16 cellular contexts compared by ENCODE assay signal in the genomic region with DNA sequence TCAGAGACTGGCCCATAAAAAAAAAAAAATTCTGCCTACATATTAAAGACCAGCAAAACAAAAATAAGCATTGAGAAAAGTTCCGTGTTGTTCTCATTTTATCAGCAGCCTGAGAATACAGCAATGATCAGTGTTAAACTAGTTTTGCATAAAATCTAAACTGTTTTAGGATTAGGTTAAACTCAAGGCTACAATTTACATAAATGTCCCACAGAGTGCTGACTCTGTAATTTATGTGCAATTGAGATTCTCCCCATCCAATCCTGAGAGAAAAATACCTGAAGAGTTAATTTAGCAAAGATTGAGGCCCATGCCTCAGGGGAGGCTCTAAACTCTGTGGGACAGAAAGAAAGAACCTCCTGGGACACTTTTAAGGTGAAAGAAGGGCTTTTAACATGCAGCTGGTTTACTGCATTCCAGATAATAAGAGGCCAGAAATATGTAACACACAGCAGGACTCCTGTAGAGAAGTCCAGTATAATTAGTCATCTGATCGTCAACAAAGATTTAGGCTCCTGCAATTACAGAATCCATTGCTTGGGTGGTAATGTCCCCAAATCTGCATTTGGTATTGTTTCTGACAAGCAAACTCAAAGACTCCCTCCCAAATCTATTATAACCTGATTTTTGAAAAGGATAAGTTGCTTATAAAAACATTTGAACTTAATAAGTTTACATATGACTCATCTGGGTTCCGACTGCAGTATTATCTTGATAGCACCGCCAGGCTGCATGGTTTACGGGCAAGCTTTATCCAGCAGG.
A peak's percentile ranks its signal among the peaks of the same experiment; 100 is the strongest.
DNase-seq lines count a peak whose midpoint lies in the region; ATAC-seq, FAIRE-seq and TF ChIP-seq lines count a peak whose summit lies in the region.
"Had no signal": no experiment of that assay in that cellular context is flagged by ENCODE, and none has a peak within 500 bp of the region (broad histone marks: within the 10 kb centered on the region; RNA-seq: fewer than 3 reads in every experiment).

No MANE protein-coding gene starts in this region.

- DNase-seq in A549 (ENCODE audit: low read depth in 1 of 2, low spot score in 1 of 2) = peak in 1 of 2 experiments; percentile 10
- peak; percentile 7 for DNase-seq in HFFc6
- no peak for DNase-seq in T-helper 17 cell
- peak; percentile 12 for DNase-seq in kidney glomerular epithelial cell (lab: John Stamatoyannopoulos, UW)
- DNase-seq in MM.1S = no peak
- DNase-seq in GM20000 (ENCODE audit: low spot score) = no peak
- no peak for DNase-seq in Peyer's patch
- DNase-seq: activated CD8-positive, alpha-beta T cell treated with anti-CD3 and anti-CD28 coated beads, Interleukin-2, amount 10 ng/mL, durations not matched to agents 7 days and 5 days; activated naive CD8-positive, alpha-beta T cell treated with anti-CD3 and anti-CD28 coated beads for 36 hours; AML-193; HCEC 1CT; naive B cell; stimulated activated CD4-positive, alpha-beta T cell treated with anti-CD3 and anti-CD28 coated beads, Interleukin-15, amount 100 ng/mL, for 24 hours had no signal

- no peak for TF ChIP-seq EP300 in A549 (IDR thresholded peaks at IDR 0.05)

- H3K4me3 Mint-ChIP-seq in HFFc6 (peak overlapping the region; percentile 4; the same call in 1 of the 2 replicates), T-helper 17 cell (no peak overlapping the region)
- H3K4me3 Mint-ChIP-seq: activated CD8-positive, alpha-beta T cell treated with anti-CD3 and anti-CD28 coated beads, Interleukin-2, amount 10 ng/mL, durations not matched to agents 7 days and 5 days; activated naive CD8-positive, alpha-beta T cell treated with anti-CD3 and anti-CD28 coated beads for 36 hours; naive B cell; T-helper 1 cell treated with Interleukin-12 subunit alpha and Interleukin-12 subunit beta and Interleukin-4 antibody, amounts not matched to agents 30 μg/mL and 1 μg/mL, for 36 hours had no signal

- POLR2A ChIA-PET in A549 (lab: Yijun Ruan, JAX) = no interaction called here

- H3K27ac ChIP-seq in A549 (no peak overlapping the region), MM.1S (ENCODE audit: low read length) (no peak overlapping the region), Peyer's patch (no peak overlapping the region)

- TF ChIP-seq CTCF in A549 (IDR thresholded peaks at IDR 0.05) = no peak
- no peak for TF ChIP-seq CTCF in HFFc6 (IDR thresholded peaks at IDR 0.05)
- TF ChIP-seq CTCF in MM.1S (IDR thresholded peaks at IDR 0.05; ENCODE audit: low read length) = no peak
- TF ChIP-seq CTCF in GM20000 (IDR thresholded peaks at IDR 0.05; ENCODE audit: extremely low read depth, missing control alignments) = no peak
- no peak for TF ChIP-seq CTCF in Peyer's patch (IDR thresholded peaks at IDR 0.05)

- WGBS in A549 (ENCODE audit: missing lambda C conversion rate) = 32% methylated on average over 5 of the region's 5 CpGs

- no peaks in the 10 kb centered on the region for H3K9me3 ChIP-seq in A549
- H3K9me3 ChIP-seq in T-helper 17 cell (ENCODE audit: control insufficient read depth, low read length, poor library complexity, severe bottlenecking) = no peaks in the 10 kb centered on the region
- no peaks in the 10 kb centered on the region for H3K9me3 ChIP-seq in MM.1S (replicated peaks; ENCODE audit: insufficient read depth, low read length)
- H3K9me3 ChIP-seq in Peyer's patch = no peaks in the 10 kb centered on the region

- H3K4me1 ChIP-seq in A549 (peaks cover 5% of the 10 kb centered on the region; the same call in 1 of the 3 replicates), MM.1S (ENCODE audit: low read length) (no peaks in the 10 kb centered on the region), Peyer's patch (no peaks in the 10 kb centered on the region)

- TF ChIP-seq RAD21 in A549 (conservative IDR thresholded peaks at IDR 0.05 in 1 of 2, IDR thresholded peaks at IDR 0.05 in 1 of 2) = no peak

- H2AFZ ChIP-seq in MM.1S (ENCODE audit: low read length) = no peak overlapping the region

- H3K9me3 Mint-ChIP-seq in HFFc6 = peaks cover 14% of the 10 kb centered on the region
- H3K9me3 Mint-ChIP-seq: T-helper 1 cell treated with Interleukin-12 subunit alpha and Interleukin-12 subunit beta and Interleukin-4 antibody, amounts not matched to agents 30 μg/mL and 1 μg/mL, for 36 hours had no signal

- CTCF ChIA-PET in A549 (lab: Yijun Ruan, JAX) = no interaction called here

- H3K36me3 ChIP-seq in MM.1S (replicated peaks; ENCODE audit: insufficient read depth, low read length) (no peaks in the 10 kb centered on the region), Peyer's patch (no peaks in the 10 kb centered on the region)

- H3K4me3 ChIP-seq in A549 (no peak overlapping the region), MM.1S (ENCODE audit: low read length) (no peak overlapping the region), Peyer's patch (no peak overlapping the region)

- no peak for FAIRE-seq in A549 (lab: Jason Lieb, UNC)
- FAIRE-seq: endometrium had no signal

- H3K27ac Mint-ChIP-seq in HFFc6 (peak overlapping the region; percentile 12), T-helper 17 cell (peak overlapping the region; percentile 21)
- H3K27ac Mint-ChIP-seq: activated CD8-positive, alpha-beta T cell treated with anti-CD3 and anti-CD28 coated beads, Interleukin-2, amount 10 ng/mL, durations not matched to agents 7 days and 5 days; activated naive CD8-positive, alpha-beta T cell treated with anti-CD3 and anti-CD28 coated beads for 36 hours; T-helper 1 cell treated with Interleukin-12 subunit alpha and Interleukin-12 subunit beta and Interleukin-4 antibody, amounts not matched to agents 30 μg/mL and 1 μg/mL, for 36 hours had no signal

- peaks cover 3% of the 10 kb centered on the region for H3K27me3 Mint-ChIP-seq in HFFc6 (ENCODE audit: insufficient read depth)
- H3K27me3 Mint-ChIP-seq in T-helper 17 cell = no peaks in the 10 kb centered on the region
- H3K27me3 Mint-ChIP-seq: activated naive CD8-positive, alpha-beta T cell treated with anti-CD3 and anti-CD28 coated beads for 36 hours; naive B cell had no signal

- no peaks in the 10 kb centered on the region for H3F3A ChIP-seq in MM.1S (ENCODE audit: insufficient read depth, low read length)

- no peak overlapping the region for H3K9ac ChIP-seq in MM.1S (ENCODE audit: low read length)

- H3K4me2 ChIP-seq in A549 (peak overlapping the region; percentile 50), MM.1S (ENCODE audit: low read depth, low read length) (no peak overlapping the region)

- H3K9me2 ChIP-seq in MM.1S (replicated peaks; ENCODE audit: insufficient read depth, low read length) = no peaks in the 10 kb centered on the region

- H3K79me2 ChIP-seq in MM.1S (ENCODE audit: low read length) = no peaks in the 10 kb centered on the region

- H3K4me1 Mint-ChIP-seq in HFFc6 (ENCODE audit: low read depth) (peaks cover 20% of the 10 kb centered on the region), T-helper 17 cell (peaks cover 29% of the 10 kb centered on the region)

- H3K36me3 Mint-ChIP-seq in HFFc6 (ENCODE audit: low read depth) (no peaks in the 10 kb centered on the region), T-helper 17 cell (ENCODE audit: low read depth) (peaks cover 4% of the 10 kb centered on the region)
- H3K36me3 Mint-ChIP-seq: activated naive CD8-positive, alpha-beta T cell treated with anti-CD3 and anti-CD28 coated beads for 36 hours had no signal

- TF ChIP-seq POLR2A in A549 (IDR thresholded peaks at IDR 0.05; ENCODE audit: low read length) (no peak), Peyer's patch (IDR thresholded peaks at IDR 0.05) (no peak)

- H4K20me1 ChIP-seq in MM.1S (ENCODE audit: insufficient read depth, low read length) = no peaks in the 10 kb centered on the region

- ATAC-seq in A549 = peak; percentile 47 to 56; a peak in 4 of 6 replicates
- no peak for ATAC-seq in T-helper 17 cell
- ATAC-seq in GM19452 (IDR thresholded peaks at IDR 0.05; ENCODE audit: unreplicated experiment) = no peak
- ATAC-seq: activated CD8-positive, alpha-beta T cell treated with anti-CD3 and anti-CD28 coated beads, Interleukin-2, amount 10 ng/mL, durations not matched to agents 7 days and 5 days had no signal

- no peaks in the 10 kb centered on the region for H3K27me3 ChIP-seq in MM.1S (replicated peaks; ENCODE audit: insufficient read depth, low read length)
- H3K27me3 ChIP-seq in Peyer's patch = no peaks in the 10 kb centered on the region

TF ChIP-seq in A549, 52 proteins besides CTCF, POLR2A, EP300 and RAD21:
- TF ChIP-seq FOSL2 (IDR thresholded peaks at IDR 0.05) (no peak), FOSL2 (CRISPR knock-in tag; IDR thresholded peaks at IDR 0.05) (peak; percentile 22; the same call in 1 of the 2 replicates), NR3C1 (IDR thresholded peaks at IDR 0.05) (no peak)

Comparison
In these comparisons a context has a peak if more than half of its experiments do, and no peak if none do; other contexts are left out.
1. ATAC-seq: peak in A549 (2 of 2); none in T-helper 17 cell (single experiment) and GM19452 (single experiment).
2. DNase-seq: peak in HFFc6 (single experiment) and kidney glomerular epithelial cell (single experiment); none in T-helper 17 cell (0 of 3), MM.1S (single experiment), GM20000 (single experiment) and Peyer's patch (0 of 3).